Comparison of ENCODE assay signal across 12 cellular contexts in the genomic region with DNA sequence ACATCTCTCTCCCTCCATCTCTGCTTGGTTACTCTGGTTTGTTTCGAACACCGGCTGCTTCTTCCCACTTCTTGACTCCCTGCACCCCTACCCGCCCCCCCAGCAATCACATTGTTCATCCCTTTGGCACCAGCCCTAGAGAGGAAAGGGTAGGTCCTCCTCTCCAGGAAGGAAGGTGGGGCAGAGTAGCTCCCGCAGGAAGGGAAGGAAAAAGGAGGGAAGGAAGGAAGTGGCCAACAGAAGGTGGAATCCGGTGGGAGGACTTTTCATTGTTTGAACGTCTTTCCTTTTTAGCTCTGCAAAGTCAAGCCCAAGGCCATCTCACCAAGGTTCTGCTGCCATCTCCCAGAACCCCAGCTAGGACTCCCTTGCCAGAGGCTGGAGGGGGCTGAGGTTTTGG. TPM values are rescaled to one million over a fixed set of nuclear protein-coding genes. Genes with fewer than 3 reads are reported as not detected.
A peak's percentile ranks its signal among the peaks of the same experiment; 100 is the strongest.
DNase-seq lines count a peak whose midpoint lies in the region; ATAC-seq and TF ChIP-seq lines count a peak whose summit lies in the region.
"Had no signal": no experiment of that assay in that cellular context is flagged by ENCODE, and none has a peak within 500 bp of the region (broad histone marks: within the 10 kb centered on the region; RNA-seq: fewer than 3 reads in every experiment).

No MANE protein-coding gene starts in this region.

- H3K79me2 ChIP-seq in PC-3 (ENCODE audit: low read length) (peaks cover 24% of the 10 kb centered on the region), neural progenitor cell (ENCODE audit: low read depth) (no peaks in the 10 kb centered on the region)

- H4K20me1 ChIP-seq in PC-3 (ENCODE audit: low read length) (no peaks in the 10 kb centered on the region), neural progenitor cell (ENCODE audit: low read depth) (no peaks in the 10 kb centered on the region)

- no peak overlapping the region for H3K27ac ChIP-seq in CD8-positive, alpha-beta T cell (ENCODE audit: low read depth, low read length)
- H3K27ac ChIP-seq in PC-3 (ENCODE audit: low read length) (peak overlapping the region; percentile 62), neural progenitor cell (no peak overlapping the region)

- H3K4me2 ChIP-seq in PC-3 (ENCODE audit: low read length) (peak overlapping the region; percentile 64), neural progenitor cell (no peak overlapping the region)

- ATAC-seq in CD8-positive, alpha-beta T cell = no peak
- ATAC-seq in PC-3 (peak; percentile 7), HG03039 (IDR thresholded peaks at IDR 0.05; ENCODE audit: unreplicated experiment) (no peak), GM19035 (IDR thresholded peaks at IDR 0.05; ENCODE audit: unreplicated experiment) (no peak)
- no peak for ATAC-seq in effector memory CD8-positive, alpha-beta T cell (replicated peaks)

- peaks cover 35% of the 10 kb centered on the region for H3K4me1 Mint-ChIP-seq in CD8-positive, alpha-beta T cell (ENCODE audit: low read depth)
- H3K4me1 Mint-ChIP-seq in effector memory CD8-positive, alpha-beta T cell (ENCODE audit: low read depth in 2 of 2) = peaks cover 15 to 27% of the 10 kb centered on the region in 2 donors
- H3K4me1 Mint-ChIP-seq in neural progenitor cell = peaks cover 81% of the 10 kb centered on the region

- H2AFZ ChIP-seq in PC-3 (ENCODE audit: low read length) (no peak overlapping the region), neural progenitor cell (replicated peaks) (no peak overlapping the region)

- H3K27me3 Mint-ChIP-seq in CD8-positive, alpha-beta T cell (ENCODE audit: low read depth) = no peaks in the 10 kb centered on the region
- H3K27me3 Mint-ChIP-seq in effector memory CD8-positive, alpha-beta T cell = peaks cover 5 to 38% of the 10 kb centered on the region in 2 donors
- H3K27me3 Mint-ChIP-seq in neural progenitor cell (ENCODE audit: insufficient read depth, low read depth) = peaks cover 9% of the 10 kb centered on the region

- no peaks in the 10 kb centered on the region for H3K9me3 Mint-ChIP-seq in CD8-positive, alpha-beta T cell
- H3K9me3 Mint-ChIP-seq in effector memory CD8-positive, alpha-beta T cell = no peaks in the 10 kb centered on the region
- peaks cover 2% of the 10 kb centered on the region for H3K9me3 Mint-ChIP-seq in neural progenitor cell

- peaks cover 25% of the 10 kb centered on the region for H3K4me1 ChIP-seq in CD8-positive, alpha-beta T cell (ENCODE audit: insufficient read depth, low read length)
- H3K4me1 ChIP-seq in PC-3 (ENCODE audit: insufficient read depth, low read length) (peaks cover 57% of the 10 kb centered on the region), neural progenitor cell (peaks cover 43% of the 10 kb centered on the region)

- H3K9me3 ChIP-seq in CD8-positive, alpha-beta T cell (ENCODE audit: low read length) = no peaks in the 10 kb centered on the region
- no peaks in the 10 kb centered on the region for H3K9me3 ChIP-seq in PC-3 (ENCODE audit: low read length)
- H3K9me3 ChIP-seq in neural progenitor cell (ENCODE audit: low read depth) = no peaks in the 10 kb centered on the region

- H3K36me3 ChIP-seq in CD8-positive, alpha-beta T cell (ENCODE audit: insufficient read depth, low read length) = no peaks in the 10 kb centered on the region
- H3K36me3 ChIP-seq in PC-3 (ENCODE audit: low read depth, low read length) (no peaks in the 10 kb centered on the region), neural progenitor cell (no peaks in the 10 kb centered on the region)

- no peak overlapping the region for H3K4me3 ChIP-seq in CD8-positive, alpha-beta T cell (ENCODE audit: low read depth, low read length)
- no peak overlapping the region for H3K4me3 ChIP-seq in PC-3 (ENCODE audit: low read length)
- no peak overlapping the region for H3K4me3 ChIP-seq in neural progenitor cell

- intact Hi-C loops in CD8-positive, alpha-beta T cell (cut with DNase I, micrococcal nuclease) = loop anchor here (5.0 to 10.0 kb wide), 4 partner anchors 474 to 1152 kb away; a partner anchor contains a TSS
- intact Hi-C loops in PC-3 (cut with micrococcal nuclease) = loop anchor here (1.0 kb wide), 1 partner anchor 36 kb away; no protein-coding TSS in a partner anchor

- H3K9ac ChIP-seq in PC-3 (ENCODE audit: low read length) = peak overlapping the region; percentile 33
- H3K9ac ChIP-seq in neural progenitor cell = no peak overlapping the region

- CTCF ChIA-PET in CD8-positive, alpha-beta T cell (lab: Charles Lee) = interaction anchor here (1.0 to 10.0 kb wide), 4 partner anchors 15 to 83 kb away, joined by 3 to 78 read pairs (median 35); a partner anchor contains a TSS
- CTCF ChIA-PET in PC-3 (lab: Charles Lee) = no interaction called here

- H3F3A ChIP-seq in PC-3 (ENCODE audit: low read length, unreplicated experiment) (no peaks in the 10 kb centered on the region), neural progenitor cell (ENCODE audit: low read depth) (peaks cover 43% of the 10 kb centered on the region)

- BruUV-seq in PC-3 (replicated peaks; lab: Mats Ljungman, UMichigan) = no TSS peak

- DNase-seq in CD8-positive, alpha-beta T cell = no peak
- DNase-seq in PC-3 (peak; percentile 45), neural progenitor cell (ENCODE audit: low spot score) (no peak), SW 1271 (lab: John Stamatoyannopoulos, UW) (no peak)
- no peak for DNase-seq in effector memory CD8-positive, alpha-beta T cell
- no peak for DNase-seq in effector CD4-positive, alpha-beta T cell
- DNase-seq: GOT3, NCI-H2029 treated with DMSO at 0.1 percent for 48 hours, right cardiac atrium, SIG-M5 had no signal

- H3K9me2 ChIP-seq in PC-3 (replicated peaks; ENCODE audit: low read length) = no peaks in the 10 kb centered on the region

- POLR2A ChIA-PET in CD8-positive, alpha-beta T cell (lab: Charles Lee) = interaction anchor here (1.5 to 9.2 kb wide), 4 partner anchors 11 to 41 kb away, joined by 4 to 143 read pairs (median 8); a partner anchor contains a TSS
- POLR2A ChIA-PET in PC-3 (lab: Charles Lee; ENCODE audit: unreplicated experiment) = interaction anchor here (0.5 to 1.0 kb wide), 3 partner anchors 11 to 58 kb away, joined by 5 to 12 read pairs (median 8); no protein-coding TSS in a partner anchor

- peak overlapping the region; percentile 90 for H3K4me3 Mint-ChIP-seq in CD8-positive, alpha-beta T cell
- peak overlapping the region; percentile 79 to 85 for H3K4me3 Mint-ChIP-seq in effector memory CD8-positive, alpha-beta T cell
- H3K4me3 Mint-ChIP-seq in neural progenitor cell = peak overlapping the region; percentile 48

- H3K27me3 ChIP-seq in CD8-positive, alpha-beta T cell (ENCODE audit: insufficient read depth, low read length) = no peaks in the 10 kb centered on the region
- H3K27me3 ChIP-seq in PC-3 (ENCODE audit: low read length) (no peaks in the 10 kb centered on the region), neural progenitor cell (peaks cover 43% of the 10 kb centered on the region)

- H3K36me3 Mint-ChIP-seq in CD8-positive, alpha-beta T cell = peaks cover 3% of the 10 kb centered on the region
- H3K36me3 Mint-ChIP-seq in effector memory CD8-positive, alpha-beta T cell (ENCODE audit: insufficient read depth) = peaks cover 20% of the 10 kb centered on the region
- no peaks in the 10 kb centered on the region for H3K36me3 Mint-ChIP-seq in neural progenitor cell

- peak overlapping the region; percentile 91 for H3K27ac Mint-ChIP-seq in CD8-positive, alpha-beta T cell
- H3K27ac Mint-ChIP-seq in effector memory CD8-positive, alpha-beta T cell = peak overlapping the region; percentile 90 to 91
- H3K27ac Mint-ChIP-seq in neural progenitor cell = peak overlapping the region; percentile 52

- TF ChIP-seq CTCF in CD8-positive, alpha-beta T cell (IDR thresholded peaks at IDR 0.05) = no peak
- no peak for TF ChIP-seq CTCF in PC-3 (conservative IDR thresholded peaks at IDR 0.05; ENCODE audit: low read depth, low read length)
- no peak for TF ChIP-seq CTCF in neural progenitor cell (IDR thresholded peaks at IDR 0.05)

RNA-seq across cellular contexts. Expression of a gene that starts 18.0 kb away (rescaled TPM):
- total RNA-seq in CD8-positive, alpha-beta T cell = 10 to 100 TPM; 74.7 to 76.6 TPM
- total RNA-seq in PC-3 (2014; rRNA removed) (100 and 126 TPM in 2 replicates), neural progenitor cell (ENCODE audit: low replicate concordance) (8.0 and 15.3 TPM in 2 replicates)
